In the genomic region with DNA sequence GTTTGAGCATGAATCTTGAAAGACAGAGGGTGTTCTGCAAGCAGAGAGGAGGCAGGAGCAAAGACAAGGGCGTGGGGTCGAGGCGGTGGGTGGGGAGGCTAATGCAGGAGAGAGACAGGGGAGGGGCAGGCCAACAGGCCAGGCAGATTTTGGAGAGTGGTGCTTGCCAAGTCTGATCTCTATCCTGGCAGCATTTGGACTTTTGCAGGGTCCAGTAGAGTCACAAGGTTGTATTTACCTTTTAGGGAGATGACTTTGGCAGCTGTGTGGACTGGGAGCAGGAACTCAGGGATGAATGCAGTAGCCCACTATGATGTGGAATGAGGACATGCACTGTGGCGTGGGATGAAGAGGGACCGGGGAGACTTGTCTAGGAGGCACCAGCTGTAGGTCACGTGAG, we compare ENCODE assay signal across 19 cellular contexts. TPM values are rescaled to one million over a fixed set of nuclear protein-coding genes. Genes with fewer than 3 reads are reported as not detected.
A peak's percentile ranks its signal among the peaks of the same experiment; 100 is the strongest.
DNase-seq lines count a peak whose midpoint lies in the region; ATAC-seq and TF ChIP-seq lines count a peak whose summit lies in the region.
"Had no signal": no experiment of that assay in that cellular context is flagged by ENCODE, and none has a peak within 500 bp of the region (broad histone marks: within the 10 kb centered on the region; RNA-seq: fewer than 3 reads in every experiment).

No MANE protein-coding gene starts in this region.

- peak overlapping the region; percentile 3 for H3K27ac Mint-ChIP-seq in activated CD8-positive, alpha-beta T cell treated with anti-CD3 and anti-CD28 coated beads, Interleukin-2, amount 10 ng/mL, durations not matched to agents 7 days and 5 days
- no peak overlapping the region for H3K27ac Mint-ChIP-seq in activated CD8-positive, alpha-beta T cell treated with anti-CD3 and anti-CD28 coated beads for 36 hours
- H3K27ac Mint-ChIP-seq in CD4-positive, CD25-positive, alpha-beta regulatory T cell: peak overlapping the region in 2 of 3 donors; percentile 23 to 33
- H3K27ac Mint-ChIP-seq in effector memory CD8-positive, alpha-beta T cell: peak overlapping the region; percentile 22 to 25
- H3K27ac Mint-ChIP-seq in neural progenitor cell: peak overlapping the region; percentile 15

- DNase-seq in activated CD8-positive, alpha-beta T cell treated with anti-CD3 and anti-CD28 coated beads, Interleukin-2, amount 10 ng/mL, durations not matched to agents 7 days and 5 days: no peak
- no peak for DNase-seq in activated CD8-positive, alpha-beta T cell treated with anti-CD3 and anti-CD28 coated beads for 36 hours
- no peak for DNase-seq in CD4-positive, CD25-positive, alpha-beta regulatory T cell
- DNase-seq in effector memory CD8-positive, alpha-beta T cell: no peak
- no peak for DNase-seq in neural progenitor cell (ENCODE audit: low spot score)
- no peak for DNase-seq in MG63
- DNase-seq: 8988T, GOT3, IMR-90, NCI-H1105, NCI-H146, NCI-H2029 treated with DMSO at 0.1 percent for 48 hours, NCI-H2171 treated with DMSO at 0.1 percent for 48 hours, NCI-H524 treated with DMSO at 0.1 percent for 48 hours, Peyer's patch had no signal

- intact Hi-C loops in activated CD8-positive, alpha-beta T cell treated with anti-CD3 and anti-CD28 coated beads for 36 hours (cut with micrococcal nuclease): no loop called here

- no peak overlapping the region for H2AFZ ChIP-seq in neural progenitor cell (replicated peaks)

- no peak overlapping the region for H3K4me3 Mint-ChIP-seq in activated CD8-positive, alpha-beta T cell treated with anti-CD3 and anti-CD28 coated beads, Interleukin-2, amount 10 ng/mL, durations not matched to agents 7 days and 5 days
- no peak overlapping the region for H3K4me3 Mint-ChIP-seq in activated CD8-positive, alpha-beta T cell treated with anti-CD3 and anti-CD28 coated beads for 36 hours
- H3K4me3 Mint-ChIP-seq in CD4-positive, CD25-positive, alpha-beta regulatory T cell: no peak overlapping the region
- H3K4me3 Mint-ChIP-seq in effector memory CD8-positive, alpha-beta T cell: no peak overlapping the region
- no peak overlapping the region for H3K4me3 Mint-ChIP-seq in neural progenitor cell

- H3K36me3 Mint-ChIP-seq in activated CD8-positive, alpha-beta T cell treated with anti-CD3 and anti-CD28 coated beads, Interleukin-2, amount 10 ng/mL, durations not matched to agents 7 days and 5 days (ENCODE audit: low read depth): peaks cover 44% of the 10 kb centered on the region
- peaks cover 44% of the 10 kb centered on the region for H3K36me3 Mint-ChIP-seq in activated CD8-positive, alpha-beta T cell treated with anti-CD3 and anti-CD28 coated beads for 36 hours (ENCODE audit: low read depth)
- H3K36me3 Mint-ChIP-seq in CD4-positive, CD25-positive, alpha-beta regulatory T cell: peaks cover 39% of the 10 kb centered on the region
- H3K36me3 Mint-ChIP-seq in effector memory CD8-positive, alpha-beta T cell (ENCODE audit: insufficient read depth): peaks cover 18% of the 10 kb centered on the region
- peaks cover 47% of the 10 kb centered on the region for H3K36me3 Mint-ChIP-seq in neural progenitor cell

- no peaks in the 10 kb centered on the region for H3K27me3 Mint-ChIP-seq in activated CD8-positive, alpha-beta T cell treated with anti-CD3 and anti-CD28 coated beads, Interleukin-2, amount 10 ng/mL, durations not matched to agents 7 days and 5 days (ENCODE audit: low read depth)
- no peaks in the 10 kb centered on the region for H3K27me3 Mint-ChIP-seq in activated CD8-positive, alpha-beta T cell treated with anti-CD3 and anti-CD28 coated beads for 36 hours
- H3K27me3 Mint-ChIP-seq in CD4-positive, CD25-positive, alpha-beta regulatory T cell: no peaks in the 10 kb centered on the region
- no peaks in the 10 kb centered on the region for H3K27me3 Mint-ChIP-seq in effector memory CD8-positive, alpha-beta T cell
- H3K27me3 Mint-ChIP-seq in neural progenitor cell (ENCODE audit: insufficient read depth, low read depth): peaks cover 3% of the 10 kb centered on the region

- ATAC-seq in activated CD8-positive, alpha-beta T cell treated with anti-CD3 and anti-CD28 coated beads, Interleukin-2, amount 10 ng/mL, durations not matched to agents 7 days and 5 days: no peak
- no peak for ATAC-seq in activated CD8-positive, alpha-beta T cell treated with anti-CD3 and anti-CD28 coated beads for 36 hours
- ATAC-seq in CD4-positive, CD25-positive, alpha-beta regulatory T cell (ENCODE audit: low read depth in 2 of 2): no peak
- ATAC-seq in effector memory CD8-positive, alpha-beta T cell (replicated peaks): no peak
- no peak for ATAC-seq in GM19452 (IDR thresholded peaks at IDR 0.05; ENCODE audit: unreplicated experiment)
- ATAC-seq: HCT116 had no signal

- H3K4me2 ChIP-seq in neural progenitor cell: no peak overlapping the region
- H3K4me2 ChIP-seq: BLaER1 treated with 17β-estradiol and CSF1 and Interleukin-3, amounts not matched to agents 10 nM and 100 nM; KMS-11 had no signal

- H3F3A ChIP-seq in neural progenitor cell (ENCODE audit: low read depth): peaks cover 3% of the 10 kb centered on the region

- H3K4me3 ChIP-seq in CD4-positive, CD25-positive, alpha-beta regulatory T cell (ENCODE audit: low read depth, low read length): no peak overlapping the region
- H3K4me3 ChIP-seq in neural progenitor cell (no peak overlapping the region), MG63 (no peak overlapping the region)
- H3K4me3 ChIP-seq: BLaER1 treated with 17β-estradiol and CSF1 and Interleukin-3, amounts not matched to agents 10 nM and 100 nM; Peyer's patch had no signal

- CTCF ChIA-PET in activated CD8-positive, alpha-beta T cell treated with anti-CD3 and anti-CD28 coated beads, Interleukin-2, amount 10 ng/mL, durations not matched to agents 7 days and 5 days (lab: Charles Lee): no interaction called here
- CTCF ChIA-PET in activated CD8-positive, alpha-beta T cell treated with anti-CD3 and anti-CD28 coated beads for 36 hours (lab: Charles Lee): no interaction called here

- H3K36me3 ChIP-seq in CD4-positive, CD25-positive, alpha-beta regulatory T cell (ENCODE audit: control insufficient read depth, insufficient read depth, low read length): peaks cover 37% of the 10 kb centered on the region
- peaks cover 10% of the 10 kb centered on the region for H3K36me3 ChIP-seq in neural progenitor cell
- H3K36me3 ChIP-seq in MG63: peaks cover 33% of the 10 kb centered on the region

- H4K20me1 ChIP-seq in neural progenitor cell (ENCODE audit: low read depth): no peaks in the 10 kb centered on the region

- H3K4me1 Mint-ChIP-seq in activated CD8-positive, alpha-beta T cell treated with anti-CD3 and anti-CD28 coated beads, Interleukin-2, amount 10 ng/mL, durations not matched to agents 7 days and 5 days (ENCODE audit: low read depth): no peaks in the 10 kb centered on the region
- H3K4me1 Mint-ChIP-seq in activated CD8-positive, alpha-beta T cell treated with anti-CD3 and anti-CD28 coated beads for 36 hours (ENCODE audit: low read depth): peaks cover 7% of the 10 kb centered on the region
- peaks cover 0 to 6% (median 3%) of the 10 kb centered on the region in 4 donors for H3K4me1 Mint-ChIP-seq in CD4-positive, CD25-positive, alpha-beta regulatory T cell
- H3K4me1 Mint-ChIP-seq in effector memory CD8-positive, alpha-beta T cell (ENCODE audit: low read depth in 2 of 2): no peaks in the 10 kb centered on the region
- H3K4me1 Mint-ChIP-seq in neural progenitor cell: no peaks in the 10 kb centered on the region

- POLR2A ChIA-PET in activated CD8-positive, alpha-beta T cell treated with anti-CD3 and anti-CD28 coated beads, Interleukin-2, amount 10 ng/mL, durations not matched to agents 7 days and 5 days (lab: Charles Lee): interaction anchor here (0.6 to 1.6 kb wide), 2 partner anchors 16 to 774 kb away, joined by 3 to 10 read pairs; a partner anchor contains a TSS
- POLR2A ChIA-PET in activated CD8-positive, alpha-beta T cell treated with anti-CD3 and anti-CD28 coated beads for 36 hours (lab: Charles Lee): interaction anchor here (0.6 to 5.0 kb wide), 6 partner anchors 8 to 375 kb away, joined by 3 to 26 read pairs (median 4); a partner anchor contains a TSS

- H3K9ac ChIP-seq in neural progenitor cell: no peak overlapping the region
- H3K9ac ChIP-seq: BLaER1 treated with 17β-estradiol and CSF1 and Interleukin-3, amounts not matched to agents 10 nM and 100 nM; KMS-11 had no signal

- TF ChIP-seq CTCF in activated CD8-positive, alpha-beta T cell treated with anti-CD3 and anti-CD28 coated beads for 36 hours (IDR thresholded peaks at IDR 0.05): no peak
- no peak for TF ChIP-seq CTCF in neural progenitor cell (IDR thresholded peaks at IDR 0.05)

- H3K9me3 Mint-ChIP-seq in activated CD8-positive, alpha-beta T cell treated with anti-CD3 and anti-CD28 coated beads, Interleukin-2, amount 10 ng/mL, durations not matched to agents 7 days and 5 days (ENCODE audit: insufficient read depth): no peaks in the 10 kb centered on the region
- H3K9me3 Mint-ChIP-seq in activated CD8-positive, alpha-beta T cell treated with anti-CD3 and anti-CD28 coated beads for 36 hours: no peaks in the 10 kb centered on the region
- peaks cover 0 to 3% (median 0%) of the 10 kb centered on the region in 7 donors for H3K9me3 Mint-ChIP-seq in CD4-positive, CD25-positive, alpha-beta regulatory T cell
- H3K9me3 Mint-ChIP-seq in effector memory CD8-positive, alpha-beta T cell: no peaks in the 10 kb centered on the region
- H3K9me3 Mint-ChIP-seq in neural progenitor cell: peaks cover 6% of the 10 kb centered on the region

- no peaks in the 10 kb centered on the region for H3K4me1 ChIP-seq in CD4-positive, CD25-positive, alpha-beta regulatory T cell (ENCODE audit: control insufficient read depth, insufficient read depth, low read length, poor library complexity, severe bottlenecking)
- H3K4me1 ChIP-seq in neural progenitor cell: no peaks in the 10 kb centered on the region
- H3K4me1 ChIP-seq: BLaER1 treated with 17β-estradiol and CSF1 and Interleukin-3, amounts not matched to agents 10 nM and 100 nM; Peyer's patch had no signal

- H3K9me3 ChIP-seq in CD4-positive, CD25-positive, alpha-beta regulatory T cell (ENCODE audit: control insufficient read depth in 2 of 2, low read length in 2 of 2): no peaks in the 10 kb centered on the region
- H3K9me3 ChIP-seq in neural progenitor cell (ENCODE audit: low read depth): no peaks in the 10 kb centered on the region
- no peaks in the 10 kb centered on the region for H3K9me3 ChIP-seq in MG63
- H3K9me3 ChIP-seq: Peyer's patch had no signal

- H3K79me2 ChIP-seq in neural progenitor cell (ENCODE audit: low read depth): no peaks in the 10 kb centered on the region

- no peaks in the 10 kb centered on the region for H3K27me3 ChIP-seq in CD4-positive, CD25-positive, alpha-beta regulatory T cell (ENCODE audit: control insufficient read depth, insufficient read depth, low read length)
- H3K27me3 ChIP-seq in neural progenitor cell: no peaks in the 10 kb centered on the region
- H3K27me3 ChIP-seq in MG63: no peaks in the 10 kb centered on the region
- H3K27me3 ChIP-seq: BLaER1 treated with 17β-estradiol and CSF1 and Interleukin-3, amounts not matched to agents 10 nM and 100 nM; Peyer's patch had no signal

- no peak overlapping the region for H3K27ac ChIP-seq in CD4-positive, CD25-positive, alpha-beta regulatory T cell (ENCODE audit: insufficient read depth, low read length, poor library complexity, severe bottlenecking)
- no peak overlapping the region for H3K27ac ChIP-seq in neural progenitor cell
- H3K27ac ChIP-seq: BLaER1 treated with 17β-estradiol and CSF1 and Interleukin-3, amounts not matched to agents 10 nM and 100 nM; KMS-11; Peyer's patch had no signal

RNA-seq across cellular contexts. Expression of a gene that starts 15.7 kb away (rescaled TPM):
- 10 to 100 TPM; 55.9 to 61.0 TPM for total RNA-seq in activated CD8-positive, alpha-beta T cell treated with anti-CD3 and anti-CD28 coated beads, Interleukin-2, amount 10 ng/mL, durations not matched to agents 7 days and 5 days
- 10 to 100 TPM; 39.5 to 42.9 TPM for total RNA-seq in activated CD8-positive, alpha-beta T cell treated with anti-CD3 and anti-CD28 coated beads for 36 hours
- 38.6 TPM for total RNA-seq in CD4-positive, CD25-positive, alpha-beta regulatory T cell
- polyA plus RNA-seq in CD4-positive, CD25-positive, alpha-beta regulatory T cell: 1 to 10 TPM; 5.3 to 7.9 (median 6.8) TPM
- total RNA-seq in neural progenitor cell (ENCODE audit: low replicate concordance): 40.3 and 58.7 TPM in 2 replicates
- 11.7 and 16.9 TPM in 2 replicates for total RNA-seq in MG63 (2014; rRNA removed; shearing (Covaris generic); ENCODE audit: low replicate concordance)

RNA-seq across cellular contexts. Expression of a gene that starts 27.7 kb away (rescaled TPM):
- 10 to 100 TPM; 58.6 to 62.3 TPM for total RNA-seq in activated CD8-positive, alpha-beta T cell treated with anti-CD3 and anti-CD28 coated beads, Interleukin-2, amount 10 ng/mL, durations not matched to agents 7 days and 5 days
- total RNA-seq in activated CD8-positive, alpha-beta T cell treated with anti-CD3 and anti-CD28 coated beads for 36 hours: 100 to 1,000 TPM; 105 to 110 TPM
- total RNA-seq in CD4-positive, CD25-positive, alpha-beta regulatory T cell: 22.0 TPM
- polyA plus RNA-seq in CD4-positive, CD25-positive, alpha-beta regulatory T cell: 10 to 100 TPM; 24.2 to 33.1 (median 26.5) TPM
- 40.5 and 48.6 TPM in 2 replicates for total RNA-seq in neural progenitor cell (ENCODE audit: low replicate concordance)
- 64.2 and 72.9 TPM in 2 replicates for total RNA-seq in MG63 (2014; rRNA removed; shearing (Covaris generic); ENCODE audit: low replicate concordance)
